Comparison of ENCODE assay signal across 11 cellular contexts in the genomic region with DNA sequence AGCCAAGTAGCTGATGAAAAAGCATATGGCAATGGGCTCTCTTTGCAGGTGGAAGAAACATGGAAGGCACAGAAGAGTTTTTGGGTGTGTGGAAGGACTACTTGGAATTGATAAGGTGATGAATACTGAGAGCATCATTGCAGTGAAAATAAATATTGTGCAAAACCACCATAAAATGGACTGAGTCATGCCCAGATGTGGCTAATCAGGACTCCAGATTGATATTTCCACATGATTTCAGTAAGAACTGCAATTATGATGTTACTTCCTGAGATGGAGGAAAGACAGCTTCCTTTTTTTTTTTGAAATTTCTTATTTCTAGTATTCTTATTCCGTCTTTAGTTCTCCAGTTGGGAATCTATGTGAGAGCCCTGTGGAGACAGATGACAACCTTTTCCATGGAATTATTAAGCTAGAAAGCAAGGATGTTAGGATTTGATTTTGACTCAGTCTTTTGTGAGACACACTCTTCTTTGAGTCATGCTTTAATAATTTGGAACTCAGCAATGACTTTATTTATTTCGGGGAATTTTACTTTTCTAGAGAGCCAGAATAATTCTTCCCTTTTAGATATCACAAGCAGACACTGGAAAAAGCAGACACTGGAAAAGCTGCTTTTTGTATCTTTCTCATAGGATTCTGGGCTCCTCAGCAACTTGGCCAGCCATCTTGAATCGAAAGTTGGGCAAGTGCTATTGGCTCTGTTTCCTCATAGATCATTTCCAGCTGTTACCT.
DNase-seq lines count a peak whose midpoint lies in the region; ATAC-seq and TF ChIP-seq lines count a peak whose summit lies in the region.
"Had no signal": no experiment of that assay in that cellular context is flagged by ENCODE, and none has a peak within 500 bp of the region (broad histone marks: within the 10 kb centered on the region; RNA-seq: fewer than 3 reads in every experiment).

No MANE protein-coding gene starts in this region.

- peak; percentile 56 for DNase-seq in GM04504 (ENCODE audit: low read depth)
- no peak for DNase-seq in RWPE2 (ENCODE audit: low spot score)
- DNase-seq in foreskin fibroblast: peak; percentile 81 to 90
- no peak for DNase-seq in smooth muscle cell (lab: John Stamatoyannopoulos, UW; ENCODE audit: unreplicated experiment)
- DNase-seq in nucleus accumbens (lab: John Stamatoyannopoulos, UW): no peak
- DNase-seq in DMS 273 treated with DMSO at 0.1 percent for 48 hours (lab: John Stamatoyannopoulos, UW): no peak
- no peak for DNase-seq in mesenteric fat pad (ENCODE audit: low spot score)
- DNase-seq: activated naive CD4-positive, alpha-beta T cell; NCI-H2107; stimulated activated CD4-positive, alpha-beta T cell treated with anti-CD3 and anti-CD28 coated beads, Interleukin-4, amount 100 ng/mL, for 24 hours had no signal

- no peak overlapping the region for H2AFZ ChIP-seq in smooth muscle cell (ENCODE audit: low read depth)

- H3K4me3 ChIP-seq in RWPE2 (ENCODE audit: severe bottlenecking): no peak overlapping the region
- H3K4me3 ChIP-seq in foreskin fibroblast (ENCODE audit: low read depth in 1 of 2, low read length in 2 of 2): no peak overlapping the region
- no peak overlapping the region for H3K4me3 ChIP-seq in smooth muscle cell

- no peaks in the 10 kb centered on the region for H3F3A ChIP-seq in smooth muscle cell (ENCODE audit: low read depth)

- no peak for TF ChIP-seq CTCF in RWPE2 (IDR thresholded peaks at IDR 0.05; ENCODE audit: poor library complexity, severe bottlenecking)
- TF ChIP-seq CTCF in foreskin fibroblast (IDR thresholded peaks at IDR 0.05; ENCODE audit: low read depth, low read length): no peak
- TF ChIP-seq CTCF in smooth muscle cell (IDR thresholded peaks at IDR 0.05; ENCODE audit: borderline replicate concordance, insufficient read depth, poor library complexity, severe bottlenecking): no peak

- H3K4me1 ChIP-seq in RWPE2 (ENCODE audit: insufficient read depth, poor library complexity, severe bottlenecking) (no peaks in the 10 kb centered on the region), smooth muscle cell (ENCODE audit: low read depth) (peaks cover 15% of the 10 kb centered on the region)

- H3K27me3 ChIP-seq in RWPE2 (ENCODE audit: insufficient read depth, poor library complexity, severe bottlenecking) (no peaks in the 10 kb centered on the region), smooth muscle cell (ENCODE audit: low read depth) (no peaks in the 10 kb centered on the region)

- H3K27ac ChIP-seq in RWPE2 (ENCODE audit: poor library complexity, severe bottlenecking) (no peak overlapping the region), smooth muscle cell (ENCODE audit: low read depth) (peak overlapping the region; percentile 81)

- no peaks in the 10 kb centered on the region for H3K79me2 ChIP-seq in smooth muscle cell (ENCODE audit: low read depth)

- peak; percentile 71; the same call in 2 of the 3 replicates for ATAC-seq in RWPE2 (ENCODE audit: low read depth)
- no peak for ATAC-seq in HG03097 (IDR thresholded peaks at IDR 0.05; ENCODE audit: low FRiP score, unreplicated experiment)

- H3K9ac ChIP-seq in smooth muscle cell (ENCODE audit: low read depth): peak overlapping the region; percentile 6

- no peaks in the 10 kb centered on the region for H4K20me1 ChIP-seq in smooth muscle cell (ENCODE audit: low read depth)

- H3K36me3 ChIP-seq in RWPE2 (ENCODE audit: low read depth): no peaks in the 10 kb centered on the region
- no peaks in the 10 kb centered on the region for H3K36me3 ChIP-seq in smooth muscle cell (ENCODE audit: low read depth)

- H3K4me2 ChIP-seq in smooth muscle cell: peak overlapping the region; percentile 23

- H3K9me3 ChIP-seq in RWPE2 (ENCODE audit: severe bottlenecking) (no peaks in the 10 kb centered on the region), smooth muscle cell (replicated peaks; ENCODE audit: low read depth) (no peaks in the 10 kb centered on the region)

- 72% methylated on average over 3 of the region's 3 CpGs for WGBS in smooth muscle cell (ENCODE audit: low lambda C conversion rate)

Comparison
In these comparisons a context has a peak if more than half of its experiments do, and no peak if none do; other contexts are left out.
1. DNase-seq: peak in GM04504 (single experiment) and foreskin fibroblast (2 of 2); none in RWPE2 (single experiment), smooth muscle cell (single experiment), nucleus accumbens (0 of 56), DMS 273 treated with DMSO at 0.1 percent for 48 hours (single experiment) and mesenteric fat pad (single experiment).